ENCODE assay signal across 24 cellular contexts in genomic region chr3:56316944-56317343, GRCh38.
DNase-seq lines count a peak whose midpoint lies in the region; ATAC-seq, FAIRE-seq and TF ChIP-seq lines count a peak whose summit lies in the region.
"Had no signal": no experiment of that assay in that cellular context is flagged by ENCODE, and none has a peak within 500 bp of the region (broad histone marks: within the 10 kb centered on the region; RNA-seq: fewer than 3 reads in every experiment).

No MANE protein-coding gene starts in this region.

- H3K4me3 ChIP-seq in HepG2 (replicated peaks in 1 of 3; ENCODE audit: insufficient read depth in 1 of 3, low read depth in 2 of 3, low read length in 3 of 3), result no peak overlapping the region
- H3K4me3 ChIP-seq in right lobe of liver, result no peak overlapping the region
- H3K4me3 ChIP-seq in H1 (ENCODE audit: extremely low read depth in 1 of 4, insufficient read depth in 2 of 4, low read depth in 3 of 4, low read length in 4 of 4), result no peak overlapping the region
- no peak overlapping the region for H3K4me3 ChIP-seq in trophoblast cell (ENCODE audit: low read depth, low read length)
- H3K4me3 ChIP-seq in sigmoid colon, result no peak overlapping the region
- H3K4me3 ChIP-seq: BLaER1 treated with 17β-estradiol and CSF1 and Interleukin-3, amounts not matched to agents 10 nM and 100 nM; GM12878; GM23338 had no signal

- no peak overlapping the region for H4K91ac ChIP-seq in H1 (replicated peaks; ENCODE audit: insufficient read length, low read length)
- H4K91ac ChIP-seq in trophoblast cell (ENCODE audit: low read depth, low read length), result no peak overlapping the region

- H3K4ac ChIP-seq in H1 (replicated peaks; ENCODE audit: insufficient read length, low read depth, low read length), result no peak overlapping the region
- no peak overlapping the region for H3K4ac ChIP-seq in trophoblast cell (ENCODE audit: low read depth, low read length)

- no peaks in the 10 kb centered on the region for H3K27me3 ChIP-seq in HepG2 (ENCODE audit: control insufficient read depth in 1 of 2, insufficient read depth in 2 of 2, low read length in 2 of 2)
- no peaks in the 10 kb centered on the region for H3K27me3 ChIP-seq in right lobe of liver
- no peaks in the 10 kb centered on the region for H3K27me3 ChIP-seq in H1 (replicated peaks in 1 of 4; ENCODE audit: control insufficient read depth in 3 of 4, extremely low read depth in 1 of 4, insufficient read depth in 3 of 4, low read length in 3 of 4)
- no peaks in the 10 kb centered on the region for H3K27me3 ChIP-seq in trophoblast cell (ENCODE audit: insufficient read depth, low read length)
- no peaks in the 10 kb centered on the region for H3K27me3 ChIP-seq in sigmoid colon
- H3K27me3 ChIP-seq: BE2C; BLaER1 treated with 17β-estradiol and CSF1 and Interleukin-3, amounts not matched to agents 10 nM and 100 nM had no signal

- TF ChIP-seq RAD21 in HepG2 (CRISPR knock-in tag; IDR thresholded peaks at IDR 0.05) (no peak), H1 (IDR thresholded peaks at IDR 0.05 in 1 of 2, conservative IDR thresholded peaks at IDR 0.05 in 1 of 2; ENCODE audit: low read depth in 2 of 2, low read length in 2 of 2) (no peak)

- BruUV-seq in HepG2 (replicated peaks; lab: Mats Ljungman, UMichigan), result no TSS peak

- H2AFZ ChIP-seq in HepG2 (ENCODE audit: low read length) (no peak overlapping the region), H1 (ENCODE audit: low read length) (no peak overlapping the region), trophoblast cell (ENCODE audit: insufficient read depth, low read length, poor library complexity) (no peak overlapping the region)
- H2AFZ ChIP-seq: GM23338 had no signal

- FAIRE-seq in HepG2 (lab: Jason Lieb, UNC), result no peak
- FAIRE-seq in H1 (lab: Jason Lieb, UNC), result no peak
- FAIRE-seq: A204.1, D721Med, GM12878, GM19239, H54 had no signal

- no peak overlapping the region for H3K18ac ChIP-seq in H1 (ENCODE audit: extremely low read depth, low read length)
- no peak overlapping the region for H3K18ac ChIP-seq in trophoblast cell (ENCODE audit: low read length)

- H3K79me1 ChIP-seq in H1 (ENCODE audit: low read depth, low read length) (no peaks in the 10 kb centered on the region), trophoblast cell (ENCODE audit: low read length) (no peaks in the 10 kb centered on the region)

- H2BK5ac ChIP-seq in H1 (ENCODE audit: low read depth, low read length) (no peak overlapping the region), trophoblast cell (ENCODE audit: low read depth, low read length, poor library complexity) (no peak overlapping the region)

- no peak overlapping the region for H2BK120ac ChIP-seq in H1 (replicated peaks; ENCODE audit: low read depth, low read length)
- H2BK120ac ChIP-seq in trophoblast cell (ENCODE audit: insufficient read depth, low read length, poor library complexity), result no peak overlapping the region

- WGBS in HepG2 (ENCODE audit: low lambda C conversion rate), result 15% methylated on average over 3 of the region's 3 CpGs
- 48% methylated on average over 3 of the region's 3 CpGs for WGBS in right lobe of liver (ENCODE audit: insufficient coverage, low coverage, low lambda C conversion rate, missing lambda C conversion rate)
- 80% methylated on average over 3 of the region's 3 CpGs; no CpG with 5 or more reads in 1 of the 2 experiments for WGBS in H1 (ENCODE audit: extremely low coverage in 1 of 2, insufficient coverage in 1 of 2, insufficient read length in 1 of 2, insufficient replicate concordance in 2 of 2, low coverage in 1 of 2, low lambda C conversion rate in 2 of 2, missing lambda C conversion rate in 1 of 2), 2 experiments
- WGBS in trophoblast cell (ENCODE audit: extremely low coverage, insufficient coverage, insufficient read length), result no CpG with 5 or more reads among the region's 3 CpGs
- WGBS in sigmoid colon, 2 donors, result 88 to 90% methylated on average over 3 of the region's 3 CpGs

- ATAC-seq in HepG2, result no peak
- ATAC-seq in right lobe of liver, result no peak
- ATAC-seq: GM12878, GM23338 had no signal

- H3K23me2 ChIP-seq in H1 (ENCODE audit: low read depth, low read length), result no peaks in the 10 kb centered on the region

- no peak overlapping the region for H4K12ac ChIP-seq in trophoblast cell (ENCODE audit: low read depth, low read length)

- H3K27ac ChIP-seq in HepG2 (ENCODE audit: extremely low read length, insufficient read depth, low read length) (no peak overlapping the region), right lobe of liver (no peak overlapping the region), H1 (ENCODE audit: low read depth, low read length) (no peak overlapping the region), trophoblast cell (ENCODE audit: low read depth, low read length) (no peak overlapping the region), sigmoid colon (no peak overlapping the region)
- H3K27ac ChIP-seq: 22Rv1; BLaER1 treated with 17β-estradiol and CSF1 and Interleukin-3, amounts not matched to agents 10 nM and 100 nM had no signal

- no peak overlapping the region for H3K56ac ChIP-seq in H1 (replicated peaks; ENCODE audit: insufficient read length, low read depth, low read length)

- H4K20me1 ChIP-seq in HepG2 (ENCODE audit: insufficient read depth, low read length), result no peaks in the 10 kb centered on the region
- H4K20me1 ChIP-seq in H1 (replicated peaks in 1 of 2; ENCODE audit: control insufficient read depth in 1 of 2, insufficient read depth in 2 of 2, low read length in 2 of 2), result peaks cover 0 to 2% of the 10 kb centered on the region in 2 experiments
- H4K20me1 ChIP-seq: BLaER1 treated with 17β-estradiol and CSF1 and Interleukin-3, amounts not matched to agents 10 nM and 100 nM had no signal

- TF ChIP-seq POLR2A in HepG2 (IDR thresholded peaks at IDR 0.05; ENCODE audit: insufficient read depth in 1 of 2, low read depth in 2 of 2, low read length in 2 of 2) (no peak), right lobe of liver (IDR thresholded peaks at IDR 0.05) (no peak), H1 (IDR thresholded peaks at IDR 0.05; ENCODE audit: control extremely low read depth in 1 of 2, low read depth in 2 of 2, low read length in 2 of 2) (no peak), sigmoid colon (IDR thresholded peaks at IDR 0.05) (no peak)

- H4K8ac ChIP-seq in H1 (ENCODE audit: extremely low read depth, insufficient read depth, low read length) (no peak overlapping the region), trophoblast cell (ENCODE audit: low read depth, low read length) (no peak overlapping the region)

- H3K36me3 ChIP-seq in HepG2 (replicated peaks in 1 of 2; ENCODE audit: control insufficient read depth in 1 of 2, insufficient read depth in 2 of 2, low read length in 2 of 2), result no peaks in the 10 kb centered on the region
- no peaks in the 10 kb centered on the region for H3K36me3 ChIP-seq in right lobe of liver
- no peaks in the 10 kb centered on the region for H3K36me3 ChIP-seq in H1 (ENCODE audit: control insufficient read depth in 2 of 4, insufficient read depth in 4 of 4, low read length in 3 of 4)
- no peaks in the 10 kb centered on the region for H3K36me3 ChIP-seq in trophoblast cell (ENCODE audit: control insufficient read depth in 1 of 2, insufficient read depth in 2 of 2, low read length in 2 of 2)
- no peaks in the 10 kb centered on the region for H3K36me3 ChIP-seq in sigmoid colon
- H3K36me3 ChIP-seq: BE2C; BLaER1 treated with 17β-estradiol and CSF1 and Interleukin-3, amounts not matched to agents 10 nM and 100 nM had no signal

- peak overlapping the region; percentile 54; the same call in 1 of the 2 replicates for H2AK5ac ChIP-seq in H1 (ENCODE audit: low read depth, low read length)
- H2AK5ac ChIP-seq in trophoblast cell (ENCODE audit: low read length), result no peak overlapping the region

- DNase-seq in HepG2 (ENCODE audit: low spot score) (no peak), right lobe of liver (no peak), H1 (ENCODE audit: low read depth in 1 of 2, low spot score in 2 of 2) (no peak), trophoblast cell (no peak), sigmoid colon (no peak)
- DNase-seq in activated CD8-positive, alpha-beta memory T cell treated with anti-CD3 and anti-CD28 coated beads, Interleukin-2, amount 50 U/mL, for 48 hours, result no peak
- DNase-seq: ACHN; AML-193; BE2C; CD4-positive, alpha-beta T cell; CD8-positive, alpha-beta memory T cell; DMS 273 treated with DMSO at 0.1 percent for 48 hours; DMS79; EL; GDM1; HCEC 1CT had no signal

- H3K9me3 ChIP-seq in HepG2 (ENCODE audit: low read length), result no peaks in the 10 kb centered on the region
- no peaks in the 10 kb centered on the region for H3K9me3 ChIP-seq in right lobe of liver
- H3K9me3 ChIP-seq in H1 (ENCODE audit: insufficient read depth in 2 of 2, low read depth in 1 of 2, low read length in 1 of 2), result no peaks in the 10 kb centered on the region
- H3K9me3 ChIP-seq in trophoblast cell (ENCODE audit: insufficient read depth, low read depth, low read length), result no peaks in the 10 kb centered on the region
- H3K9me3 ChIP-seq in sigmoid colon, result no peaks in the 10 kb centered on the region
- H3K9me3 ChIP-seq: BE2C; BLaER1 treated with 17β-estradiol and CSF1 and Interleukin-3, amounts not matched to agents 10 nM and 100 nM had no signal

- no peak for TF ChIP-seq CTCF in HepG2 (CRISPR knock-in tag; IDR thresholded peaks at IDR 0.05)
- no peak for TF ChIP-seq CTCF in right lobe of liver (IDR thresholded peaks at IDR 0.05)
- no peak for TF ChIP-seq CTCF in H1 (IDR thresholded peaks at IDR 0.05; ENCODE audit: control extremely low read depth in 1 of 3, insufficient read depth in 1 of 3, low read depth in 1 of 3, low read length in 3 of 3)
- TF ChIP-seq CTCF in sigmoid colon (IDR thresholded peaks at IDR 0.05), result no peak

- no peaks in the 10 kb centered on the region for H3K79me2 ChIP-seq in HepG2 (ENCODE audit: insufficient read depth, low read length)
- H3K79me2 ChIP-seq in H1 (ENCODE audit: control insufficient read depth in 1 of 2, insufficient read depth in 2 of 2, low read length in 2 of 2), result no peaks in the 10 kb centered on the region
- no peaks in the 10 kb centered on the region for H3K79me2 ChIP-seq in trophoblast cell (ENCODE audit: control insufficient read depth, insufficient read depth, low read length, poor library complexity)

- in situ Hi-C loops in HepG2 (cut with HindIII; ENCODE audit: extremely low pct_ligation_motif_present, low pct_unique_long_range_greater_than_20kb), result no loop called here

- H2BK15ac ChIP-seq in H1 (ENCODE audit: low read length), result no peak overlapping the region

- no peak overlapping the region for H2BK12ac ChIP-seq in H1 (ENCODE audit: low read depth, low read length)
- H2BK12ac ChIP-seq in trophoblast cell (ENCODE audit: low read length), result no peak overlapping the region

- POLR2A ChIA-PET in HepG2 (lab: Yijun Ruan, JAX), result no interaction called here
- POLR2A ChIA-PET in H1 (lab: Charles Lee; ENCODE audit: partially characterized antibody), result no interaction called here

- H2BK20ac ChIP-seq in H1 (ENCODE audit: low read length), result no peak overlapping the region

- H3K14ac ChIP-seq in H1 (ENCODE audit: insufficient read length) (no peak overlapping the region), trophoblast cell (ENCODE audit: low read length) (no peak overlapping the region)

- TF ChIP-seq EP300 in HepG2 (IDR thresholded peaks at IDR 0.05; ENCODE audit: low read depth in 2 of 2, low read length in 2 of 2) (no peak), HepG2 (CRISPR knock-in tag; IDR thresholded peaks at IDR 0.05; ENCODE audit: borderline replicate concordance) (no peak), H1 (IDR thresholded peaks at IDR 0.05; ENCODE audit: borderline replicate concordance in 1 of 2, low read depth in 2 of 2, low read length in 2 of 2) (no peak), sigmoid colon (IDR thresholded peaks at IDR 0.05) (no peak)

- no peak overlapping the region for H3K9ac ChIP-seq in HepG2 (ENCODE audit: insufficient read depth, low read depth, low read length)
- no peak overlapping the region for H3K9ac ChIP-seq in H1 (replicated peaks in 1 of 4; ENCODE audit: extremely low read depth in 1 of 4, low read depth in 3 of 4, low read length in 3 of 4)
- H3K9ac ChIP-seq in trophoblast cell (ENCODE audit: low read length), result no peak overlapping the region
- H3K9ac ChIP-seq: BLaER1 treated with 17β-estradiol and CSF1 and Interleukin-3, amounts not matched to agents 10 nM and 100 nM had no signal

- H4K5ac ChIP-seq in H1 (ENCODE audit: insufficient read length, low read depth, low read length), result no peak overlapping the region

- H3K4me2 ChIP-seq in HepG2 (ENCODE audit: low read depth, low read length), result no peak overlapping the region
- H3K4me2 ChIP-seq in H1 (ENCODE audit: insufficient read depth in 1 of 2, low read depth in 2 of 2, low read length in 2 of 2), result no peak overlapping the region
- H3K4me2 ChIP-seq in trophoblast cell (ENCODE audit: low read length), result no peak overlapping the region
- H3K4me2 ChIP-seq: BLaER1 treated with 17β-estradiol and CSF1 and Interleukin-3, amounts not matched to agents 10 nM and 100 nM; GM23338 had no signal

- intact Hi-C loops in HepG2 (cut with micrococcal nuclease; ENCODE audit: unreplicated experiment) (no loop called here), right lobe of liver (cut with DNase I) (no loop called here), sigmoid colon (cut with DNase I) (no loop called here)

- H3K23ac ChIP-seq in H1 (ENCODE audit: insufficient read length) (no peak overlapping the region), trophoblast cell (ENCODE audit: low read length) (peak overlapping the region; percentile 62)

- H3K4me1 ChIP-seq in HepG2 (ENCODE audit: insufficient read depth, low read length) (no peaks in the 10 kb centered on the region), right lobe of liver (no peaks in the 10 kb centered on the region), H1 (replicated peaks in 1 of 4; ENCODE audit: control insufficient read depth in 3 of 4, insufficient read depth in 4 of 4, low read length in 3 of 4) (peaks cover 0 to 1% (median 0%) of the 10 kb centered on the region in 4 experiments; a peak in 1 of 7 replicates), trophoblast cell (ENCODE audit: control insufficient read depth in 1 of 2, insufficient read depth in 2 of 2, low read length in 2 of 2) (peaks cover 3 to 4% of the 10 kb centered on the region in 2 experiments), sigmoid colon (peaks cover 0 to 10% (median 7%) of the 10 kb centered on the region in 4 donors)
- H3K4me1 ChIP-seq: BE2C had no signal

- CTCF ChIA-PET in HepG2 (lab: Yijun Ruan, JAX; ENCODE audit: low intra/inter-chr PET ratio, low total read pairs) (no interaction called here), H1 (lab: Charles Lee; ENCODE audit: partially characterized antibody) (interaction anchor here (1.3 to 3.2 kb wide), 2 partner anchors 14 to 15 kb away, joined by 3 to 17 read pairs; no protein-coding TSS in a partner anchor)

Comparison
In these comparisons a context has a peak if more than half of its experiments do, and no peak if none do; other contexts are left out.
1. Of the 41 proteins assayed by ChIP-seq in both HepG2 and H1: peak only in HepG2: MAFK; only in H1: none; in both: none; in neither: 40.